Comparison of ENCODE assay signal across 8 cellular contexts in genomic region chr14:81533536-81534343, GRCh38. TPM values are rescaled to one million over a fixed set of nuclear protein-coding genes. Genes with fewer than 3 reads are reported as not detected.
DNase-seq lines count a peak whose midpoint lies in the region; ATAC-seq, FAIRE-seq and TF ChIP-seq lines count a peak whose summit lies in the region.

TSS of gene SEL1L (minus strand) at chr14:81533853. CDS start at chr14:81533744, 109 bp downstream.

- no peak for TF ChIP-seq CTCF in astrocyte of the cerebellum (IDR thresholded peaks at IDR 0.05; ENCODE audit: low read depth, low read length, missing control alignments)

- in situ Hi-C loops in astrocyte of the cerebellum (cut with HindIII; ENCODE audit: low sequenced_read_pairs): no loop called here

- H3K4me3 ChIP-seq in astrocyte of the cerebellum (ENCODE audit: low read depth, low read length) (peak within 1 kb of the TSS; percentile 98), rectal smooth muscle tissue (ENCODE audit: low read length) (peak within 1 kb of the TSS; percentile 97), aorta (ENCODE audit: low read length in 2 of 2) (peak within 1 kb of the TSS; percentile 65 to 74)

- ATAC-seq in HG02981 (IDR thresholded peaks at IDR 0.05; ENCODE audit: unreplicated experiment) (peak; percentile 90), aorta (ENCODE audit: low FRiP score) (peak; percentile 99)

- 0% methylated on average over 42 to 50 of the region's 50 CpGs for WGBS in aorta, 2 donors

- no peaks in the 10 kb centered on the region for H3K9me3 ChIP-seq in aorta (ENCODE audit: control insufficient read depth, low read length)

- no peaks in the 10 kb centered on the region for H3K27me3 ChIP-seq in rectal smooth muscle tissue (ENCODE audit: control insufficient read depth, insufficient read depth, low read length)
- no peaks in the 10 kb centered on the region for H3K27me3 ChIP-seq in aorta (ENCODE audit: control insufficient read depth in 1 of 2, insufficient read depth in 2 of 2, low read length in 1 of 2)

- H3K9ac ChIP-seq in rectal smooth muscle tissue (ENCODE audit: low read length): peak within 1 kb of the TSS; percentile 87

- peak; percentile 100 for FAIRE-seq in GM18507 (lab: Jason Lieb, UNC)

- H3K36me3 ChIP-seq in rectal smooth muscle tissue (ENCODE audit: control insufficient read depth, insufficient read depth, low read length): peaks cover 2% of the 10 kb centered on the region
- no peaks in the 10 kb centered on the region for H3K36me3 ChIP-seq in aorta (ENCODE audit: control insufficient read depth in 1 of 2, insufficient read depth in 2 of 2, low read length in 1 of 2)

- peaks cover 4% of the 10 kb centered on the region for H3K4me1 ChIP-seq in rectal smooth muscle tissue (ENCODE audit: control insufficient read depth, insufficient read depth, low read length)
- H3K4me1 ChIP-seq in aorta (ENCODE audit: control insufficient read depth in 1 of 2, insufficient read depth in 2 of 2, low read length in 2 of 2): peaks cover 0 to 2% of the 10 kb centered on the region in 2 donors

- H3K27ac ChIP-seq in rectal smooth muscle tissue (ENCODE audit: low read depth, low read length): peak within 1 kb of the TSS; percentile 80
- H3K27ac ChIP-seq in aorta (ENCODE audit: low read depth in 1 of 2, low read length in 2 of 2): no peak within 1 kb of the TSS

- DNase-seq in GM18507 (ENCODE audit: extremely low spot score, insufficient read length, low read depth): peak; percentile 68
- peak; percentile 89 for DNase-seq in NCI-H2029 treated with DMSO at 0.1 percent for 48 hours (lab: John Stamatoyannopoulos, UW)
- peak; percentile 98 for DNase-seq in T-helper 9 cell
- DNase-seq in astrocyte of the cerebellum (ENCODE audit: low read depth): peak; percentile 100
- peak; percentile 92 for DNase-seq in hepatic stellate cell (ENCODE audit: low spot score)
- peak; percentile 100 for DNase-seq in aorta

- intact Hi-C loops in aorta (cut with DNase I): no loop called here

RNA-seq across cellular contexts. Expression of gene SEL1L, which starts in this region (rescaled TPM):
- total RNA-seq in aorta: 100 to 1,000 TPM; 118 to 119 TPM
- 10 to 100 TPM; 13.1 to 21.7 TPM for polyA plus RNA-seq in aorta
